ENCODE assay signal across 15 cellular contexts in genomic region chr10:33125522-33125921, GRCh38.
A peak's percentile ranks its signal among the peaks of the same experiment; 100 is the strongest.
DNase-seq lines count a peak whose midpoint lies in the region; ATAC-seq and TF ChIP-seq lines count a peak whose summit lies in the region.
"Had no signal": no experiment of that assay in that cellular context is flagged by ENCODE, and none has a peak within 500 bp of the region (broad histone marks: within the 10 kb centered on the region; RNA-seq: fewer than 3 reads in every experiment).

No MANE protein-coding gene starts in this region.

- no peaks in the 10 kb centered on the region for H3K9me2 ChIP-seq in MM.1S (replicated peaks; ENCODE audit: insufficient read depth, low read length)

- peak overlapping the region in 7 of 8 donors; percentile 37 to 81 (median 63) for H3K4me3 Mint-ChIP-seq in CD4-positive, alpha-beta memory T cell
- no peak overlapping the region for H3K4me3 Mint-ChIP-seq in endothelial cell (ENCODE audit: unreplicated experiment)

- H4K20me1 ChIP-seq in osteoblast (ENCODE audit: insufficient read depth, low read length) (no peaks in the 10 kb centered on the region), MM.1S (ENCODE audit: insufficient read depth, low read length) (no peaks in the 10 kb centered on the region)

- no peaks in the 10 kb centered on the region for H3K27me3 ChIP-seq in CD4-positive, alpha-beta memory T cell (ENCODE audit: insufficient read depth, low read length)
- no peaks in the 10 kb centered on the region for H3K27me3 ChIP-seq in osteoblast (ENCODE audit: insufficient read depth, low read length)
- H3K27me3 ChIP-seq in MM.1S (replicated peaks; ENCODE audit: insufficient read depth, low read length): no peaks in the 10 kb centered on the region
- H3K27me3 ChIP-seq: tibial nerve had no signal

- H3K27me3 Mint-ChIP-seq in CD4-positive, alpha-beta memory T cell: no peaks in the 10 kb centered on the region
- no peaks in the 10 kb centered on the region for H3K27me3 Mint-ChIP-seq in endothelial cell (ENCODE audit: unreplicated experiment)

- TF ChIP-seq CTCF in endothelial cell (IDR thresholded peaks at IDR 0.05; ENCODE audit: unreplicated experiment): no peak
- no peak for TF ChIP-seq CTCF in osteoblast (IDR thresholded peaks at IDR 0.05; ENCODE audit: extremely low read depth, low read depth, low read length)
- TF ChIP-seq CTCF in MM.1S (IDR thresholded peaks at IDR 0.05; ENCODE audit: low read length): no peak

- H3K27ac Mint-ChIP-seq in CD4-positive, alpha-beta memory T cell: peak overlapping the region; percentile 91 to 98 (median 97)
- peak overlapping the region; percentile 80 for H3K27ac Mint-ChIP-seq in endothelial cell (ENCODE audit: unreplicated experiment)

- no peaks in the 10 kb centered on the region for H3K36me3 ChIP-seq in CD4-positive, alpha-beta memory T cell (ENCODE audit: insufficient read depth, low read length)
- H3K36me3 ChIP-seq in KOPT-K1 (ENCODE audit: insufficient read depth, low read length) (no peaks in the 10 kb centered on the region), osteoblast (ENCODE audit: insufficient read depth, low read length) (no peaks in the 10 kb centered on the region), MM.1S (replicated peaks; ENCODE audit: insufficient read depth, low read length) (no peaks in the 10 kb centered on the region)
- H3K36me3 ChIP-seq: tibial nerve had no signal

- no peak for DNase-seq in CD4-positive, alpha-beta memory T cell
- no peak for DNase-seq in endothelial cell (ENCODE audit: low spot score)
- DNase-seq in osteoblast (ENCODE audit: insufficient read length, low spot score, missing footprints): peak; percentile 72
- no peak for DNase-seq in C1 segment of cervical spinal cord (lab: John Stamatoyannopoulos, UW)
- DNase-seq in MM.1S: no peak
- DNase-seq in stimulated activated CD4-positive, alpha-beta T cell treated with anti-CD3 and anti-CD28 coated beads, Interleukin-4, amount 100 ng/mL, for 1 hour: no peak
- DNase-seq: Calu3, caudate nucleus, erythroblast, NCI-H1694, NCI-H774, SHP77 treated with DMSO at 0.1 percent for 48 hours had no signal

- no peak for ATAC-seq in GM21786 (IDR thresholded peaks at IDR 0.05; ENCODE audit: unreplicated experiment)

- no peaks in the 10 kb centered on the region for H3K9me3 ChIP-seq in CD4-positive, alpha-beta memory T cell (ENCODE audit: control insufficient read depth in 1 of 2, low read length in 2 of 2)
- no peaks in the 10 kb centered on the region for H3K9me3 ChIP-seq in KOPT-K1 (ENCODE audit: insufficient read depth, low read length, poor library complexity, severe bottlenecking)
- no peaks in the 10 kb centered on the region for H3K9me3 ChIP-seq in osteoblast (ENCODE audit: low read depth, low read length)
- no peaks in the 10 kb centered on the region for H3K9me3 ChIP-seq in MM.1S (replicated peaks; ENCODE audit: insufficient read depth, low read length)
- H3K9me3 ChIP-seq: tibial nerve had no signal

- no peak overlapping the region for H2AFZ ChIP-seq in osteoblast (ENCODE audit: low read length)
- H2AFZ ChIP-seq in MM.1S (ENCODE audit: low read length): no peak overlapping the region

- POLR2A ChIA-PET in CD4-positive, alpha-beta memory T cell (lab: Charles Lee; ENCODE audit: partially characterized antibody): interaction anchor here (0.7 to 51.2 kb wide), 13 partner anchors 7 to 778 kb away, joined by 3 to 2213 read pairs (median 6); partner anchors contain the start of gene EPC1

- H3K9ac ChIP-seq in MM.1S (ENCODE audit: low read length): no peak overlapping the region

- peaks cover 0 to 1% of the 10 kb centered on the region in 2 donors for H3K36me3 Mint-ChIP-seq in CD4-positive, alpha-beta memory T cell
- H3K36me3 Mint-ChIP-seq in endothelial cell (ENCODE audit: low read depth, unreplicated experiment): no peaks in the 10 kb centered on the region

- no peak overlapping the region for H3K4me3 ChIP-seq in CD4-positive, alpha-beta memory T cell (ENCODE audit: low read length in 2 of 2)
- H3K4me3 ChIP-seq in osteoblast (ENCODE audit: insufficient read depth, low read length) (no peak overlapping the region), MM.1S (ENCODE audit: low read length) (no peak overlapping the region)
- H3K4me3 ChIP-seq: tibial nerve had no signal

- H3K4me1 Mint-ChIP-seq in CD4-positive, alpha-beta memory T cell: peaks cover 62 to 98% (median 84%) of the 10 kb centered on the region in 4 donors
- H3K4me1 Mint-ChIP-seq in endothelial cell (ENCODE audit: unreplicated experiment): peaks cover 24% of the 10 kb centered on the region

- H3K27ac ChIP-seq in CD4-positive, alpha-beta memory T cell (ENCODE audit: low read depth, low read length): peak overlapping the region; percentile 72
- H3K27ac ChIP-seq in KOPT-K1 (ENCODE audit: low read depth, low read length, poor library complexity, severe bottlenecking) (peak overlapping the region; percentile 59), osteoblast (ENCODE audit: low read depth, low read length) (peak overlapping the region; percentile 72), MM.1S (ENCODE audit: low read length) (no peak overlapping the region)

- CTCF ChIA-PET in CD4-positive, alpha-beta memory T cell (lab: Charles Lee; ENCODE audit: partially characterized antibody): interaction anchor here (0.9 to 18.9 kb wide), 9 partner anchors 9 to 117 kb away, joined by 3 to 346 read pairs (median 5); no protein-coding TSS in a partner anchor

- no peaks in the 10 kb centered on the region for H3F3A ChIP-seq in MM.1S (ENCODE audit: insufficient read depth, low read length)

- H3K4me1 ChIP-seq in CD4-positive, alpha-beta memory T cell (ENCODE audit: insufficient read depth, low read length): peaks cover 93% of the 10 kb centered on the region
- peaks cover 51% of the 10 kb centered on the region for H3K4me1 ChIP-seq in osteoblast (ENCODE audit: insufficient read depth, low read length)
- H3K4me1 ChIP-seq in MM.1S (ENCODE audit: low read length): no peaks in the 10 kb centered on the region

- H3K9me3 Mint-ChIP-seq in CD4-positive, alpha-beta memory T cell: peaks cover 0 to 2% (median 0%) of the 10 kb centered on the region in 8 donors
- H3K9me3 Mint-ChIP-seq in endothelial cell (ENCODE audit: unreplicated experiment): no peaks in the 10 kb centered on the region

- H3K4me2 ChIP-seq in osteoblast (ENCODE audit: insufficient read depth, low read length): no peak overlapping the region
- H3K4me2 ChIP-seq in MM.1S (ENCODE audit: low read depth, low read length): no peak overlapping the region

- no peaks in the 10 kb centered on the region for H3K79me2 ChIP-seq in osteoblast (ENCODE audit: insufficient read depth, low read length)
- H3K79me2 ChIP-seq in MM.1S (ENCODE audit: low read length): no peaks in the 10 kb centered on the region

- intact Hi-C loops in CD4-positive, alpha-beta memory T cell (cut with micrococcal nuclease): no loop called here
